ENCODE assay signal across 8 cellular contexts in the genomic region with DNA sequence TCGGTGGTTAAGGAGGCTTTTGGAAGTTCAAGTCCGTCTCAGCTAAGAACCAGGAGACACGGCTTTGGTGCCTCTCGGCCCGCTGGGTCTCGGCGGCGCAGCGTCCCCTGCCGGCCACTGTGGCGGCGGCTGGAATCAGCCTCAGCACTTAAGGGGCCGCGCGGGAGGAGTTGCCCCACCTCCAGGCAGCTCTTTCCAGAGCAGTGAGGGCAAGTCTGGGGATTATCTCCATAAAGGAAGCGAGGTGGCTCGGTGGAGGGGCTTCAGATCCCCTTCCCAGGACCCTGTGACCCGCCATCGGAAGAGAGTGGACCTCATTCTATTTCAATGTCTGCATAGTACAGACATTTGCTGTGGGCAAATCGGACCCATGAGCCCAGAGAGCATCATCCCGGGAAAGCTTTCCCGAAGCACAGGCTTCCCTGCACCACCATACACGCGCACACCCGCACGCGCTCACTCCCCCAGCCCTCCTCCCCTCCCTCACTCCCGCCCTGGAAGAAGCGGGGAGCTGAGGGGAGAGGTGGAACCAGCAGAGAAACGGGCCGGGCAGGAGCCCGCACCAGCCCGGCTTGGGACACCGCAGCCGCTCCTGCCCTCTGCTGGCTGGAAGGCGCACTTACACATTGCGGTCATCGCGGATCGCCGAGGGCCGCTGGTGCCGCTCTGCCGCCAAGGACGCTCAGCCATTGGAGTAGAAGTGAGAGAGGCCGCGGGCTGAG. TPM values are rescaled to one million over a fixed set of nuclear protein-coding genes. Genes with fewer than 3 reads are reported as not detected.
DNase-seq lines count a peak whose midpoint lies in the region; ATAC-seq and TF ChIP-seq lines count a peak whose summit lies in the region.

No MANE protein-coding gene starts in this region.

- WGBS in ovary, 3 donors = 0% methylated on average over 41 to 47 of the region's 47 CpGs
- whole genome bisulfite sequencing in thymus = under 1% methylated on average over 47 of the region's 47 CpGs

- peak overlapping the region; percentile 59 for H3K9ac ChIP-seq in HCT116 (ENCODE audit: low read length)

- POLR2A ChIA-PET in HCT116 (lab: Charles Lee) = interaction anchor here (1.3 to 1.9 kb wide), 3 partner anchors 10 to 314 kb away, joined by 3 to 9 read pairs (median 4); partner anchors contain the start of gene SLC39A2

- peak overlapping the region; percentile 39 for H3K27ac ChIP-seq in HCT116 (ENCODE audit: low read depth, low read length)
- H3K27ac ChIP-seq in ovary = peak overlapping the region; percentile 74 to 86
- H3K27ac ChIP-seq in thymus (ENCODE audit: low read depth) = no peak overlapping the region

- RAD21 ChIA-PET in HCT116 (lab: Charles Lee; ENCODE audit: low non-redundant PET in 1 of 2, low total read pairs in 2 of 2, uncharacterized antibody in 2 of 2, unreplicated experiment in 2 of 2) = interaction anchor here (0.9 to 1.7 kb wide), 4 partner anchors 44 to 114 kb away, joined by 3 to 5 read pairs (median 4); no protein-coding TSS in a partner anchor

- no peak for TF ChIP-seq POLR2A in HCT116 (IDR thresholded peaks at IDR 0.05; ENCODE audit: borderline replicate concordance, extremely low read depth, insufficient read depth, insufficient read length)
- TF ChIP-seq POLR2A in ovary (IDR thresholded peaks at IDR 0.05) = no peak

- H3K9me2 ChIP-seq in HCT116 (ENCODE audit: insufficient read depth) = no peaks in the 10 kb centered on the region

- H3K36me3 ChIP-seq in HCT116 (ENCODE audit: control insufficient read depth in 1 of 2, insufficient read depth in 2 of 2, low read length in 2 of 2) (no peaks in the 10 kb centered on the region), MG63 (no peaks in the 10 kb centered on the region), ovary (no peaks in the 10 kb centered on the region), thymus (ENCODE audit: control insufficient read depth, insufficient read depth) (no peaks in the 10 kb centered on the region)

- peak overlapping the region; percentile 61 to 63 for H3K4me3 ChIP-seq in HCT116 (replicated peaks in 1 of 2; ENCODE audit: low read depth in 1 of 2, low read length in 2 of 2)
- peak overlapping the region; percentile 52 for H3K4me3 ChIP-seq in MG63
- H3K4me3 ChIP-seq in ovary = peak overlapping the region; percentile 58
- H3K4me3 ChIP-seq in thymus (ENCODE audit: low read length) = peak overlapping the region; percentile 68

- TF ChIP-seq EP300 in ovary (IDR thresholded peaks at IDR 0.05) = no peak

- CTCF ChIA-PET in HCT116 (lab: Charles Lee) = interaction anchor here (0.7 to 3.4 kb wide), 34 partner anchors 10 to 524 kb away, joined by 3 to 53 read pairs (median 4); partner anchors contain the start of genes ARHGEF40 and SLC39A2

- DNase-seq in GM04504 (ENCODE audit: low read depth) (peak; percentile 48), HCT116 (ENCODE audit: low read depth, low spot score) (peak; percentile 65), MG63 (peak; percentile 74), SK-N-DZ (ENCODE audit: low spot score) (peak; percentile 82), Right ventricle myocardium inferior (ENCODE audit: missing footprints) (peak; percentile 95), ovary (peak; percentile 80 to 92 (median 86))
- DNase-seq in activated naive CD4-positive, alpha-beta T cell treated with anti-CD3 and anti-CD28 coated beads, Interleukin-2, amount 50 U/mL, for 16 hours = peak; percentile 81

- peak overlapping the region; percentile 89 for H3K4me2 ChIP-seq in HCT116 (ENCODE audit: low read length)

- no peaks in the 10 kb centered on the region for H4K20me1 ChIP-seq in HCT116 (ENCODE audit: insufficient read depth)

- H3K4me1 ChIP-seq in HCT116 (ENCODE audit: control insufficient read depth in 1 of 2, insufficient read depth in 2 of 2, low read length in 2 of 2) (peaks cover 10 to 30% of the 10 kb centered on the region in 2 experiments), ovary (ENCODE audit: insufficient read depth) (no peaks in the 10 kb centered on the region), thymus (ENCODE audit: control insufficient read depth, insufficient read depth, low read length) (peaks cover 6% of the 10 kb centered on the region)

- H3K27me3 ChIP-seq in HCT116 (ENCODE audit: insufficient read depth, low read length) (no peaks in the 10 kb centered on the region), MG63 (0 out of 2 replicates have a peak, but pooled peaks cover 3% of the 10 kb centered on the region), ovary (no peaks in the 10 kb centered on the region), thymus (ENCODE audit: control insufficient read depth, insufficient read depth) (peaks cover 13% of the 10 kb centered on the region)

- TF ChIP-seq CTCF in HCT116 (IDR thresholded peaks at IDR 0.05 in 2 of 3, conservative IDR thresholded peaks at IDR 0.05 in 1 of 3; ENCODE audit: borderline replicate concordance in 1 of 3, insufficient read depth in 1 of 3, low read depth in 2 of 3, low read length in 2 of 3) (peak; percentile 74 to 98 (median 95)), ovary (IDR thresholded peaks at IDR 0.05) (peak; percentile 83 to 87 (median 83))

- H3K9me3 ChIP-seq in HCT116 (ENCODE audit: control insufficient read depth in 1 of 2, insufficient read depth in 1 of 2, low read depth in 1 of 2, low read length in 2 of 2) = no peaks in the 10 kb centered on the region
- no peaks in the 10 kb centered on the region for H3K9me3 ChIP-seq in MG63
- no peaks in the 10 kb centered on the region for H3K9me3 ChIP-seq in ovary
- no peaks in the 10 kb centered on the region for H3K9me3 ChIP-seq in thymus (ENCODE audit: control insufficient read depth)

- peak; percentile 56 for TF ChIP-seq RAD21 in HCT116 (IDR thresholded peaks at IDR 0.05; ENCODE audit: low read depth)

- no peaks in the 10 kb centered on the region for H3K79me2 ChIP-seq in HCT116 (ENCODE audit: insufficient read depth, low read length)

- BruUV-seq in HCT116 (replicated peaks; lab: Mats Ljungman, UMichigan) = no TSS peak

- H2AFZ ChIP-seq in HCT116 (ENCODE audit: low read depth, low read length, poor library complexity, severe bottlenecking) = peak overlapping the region; percentile 59

- intact Hi-C loops in HCT116 (cut with micrococcal nuclease) = loop anchor here (2.0 to 10.0 kb wide), 3 partner anchors 114 to 356 kb away; no protein-coding TSS in a partner anchor
- intact Hi-C loops in Right ventricle myocardium inferior (cut with DNase I) = loop anchor here (10.0 kb wide), 1 partner anchor 276 kb away; no protein-coding TSS in a partner anchor
- intact Hi-C loops in ovary (cut with DNase I) = loop anchor here (5.0 to 10.0 kb wide), 4 partner anchors 54 to 286 kb away; partner anchors contain the start of genes ANG (in 1 of the 4), NDRG2 (in 1 of the 4) and RNASE4 (in 1 of the 4)

- ATAC-seq in HCT116 = peak; percentile 91
- peak; percentile 97 for ATAC-seq in Right ventricle myocardium inferior

TF ChIP-seq in HCT116, 20 proteins besides CTCF, POLR2A, EP300 and RAD21 (continues in another document):
- TF ChIP-seq YY1 (IDR thresholded peaks at IDR 0.05; ENCODE audit: extremely low read depth, insufficient replicate concordance, low read depth, low read length) = peak; percentile 7
- 0 out of 2 replicates have a peak, but pooled peaks have one; percentile 9 for TF ChIP-seq CBX3 (IDR thresholded peaks at IDR 0.05; ENCODE audit: low read depth)

RNA-seq across cellular contexts. Expression of gene RNASE2, which starts 15.9 kb away (rescaled TPM):
- total RNA-seq in HCT116 (2021; ENCODE audit: unreplicated experiment) (not detected), Right ventricle myocardium inferior (2.6 TPM), ovary (1 to 10 TPM in 3 of 7 donors, under 1 TPM in 3, not detected in 1; 0.38 to 2.9 (median 0.76) TPM)
- not detected in 2 replicates for polyA plus RNA-seq in HCT116 (2012)
- not detected in 2 replicates for total RNA-seq in MG63 (2014; rRNA removed; shearing (Covaris generic); ENCODE audit: low replicate concordance)
- not detected in 2 replicates for polyA plus RNA-seq in SK-N-DZ (2014; cell fraction: cytosol; rRNA removed)
- not detected in 2 replicates for polyA plus RNA-seq in SK-N-DZ (2014; cell fraction: nucleus; rRNA removed)
- polyA plus RNA-seq in ovary (1 to 10 TPM; 2.9 to 3.0 TPM), thymus (16.6 TPM)

RNA-seq across cellular contexts. Expression of gene METTL17, which starts 18.6 kb away (rescaled TPM):
- 93.5 TPM for total RNA-seq in HCT116 (2021; ENCODE audit: unreplicated experiment)
- polyA plus RNA-seq in HCT116 (2012) = 51.6 and 61.8 TPM in 2 replicates
- 46.7 and 72.0 TPM in 2 replicates for total RNA-seq in MG63 (2014; rRNA removed; shearing (Covaris generic); ENCODE audit: low replicate concordance)
- 235 and 249 TPM in 2 replicates for polyA plus RNA-seq in SK-N-DZ (2014; cell fraction: cytosol; rRNA removed)
- 1,004 and 1,072 TPM in 2 replicates for polyA plus RNA-seq in SK-N-DZ (2014; cell fraction: nucleus; rRNA removed)
- 44.5 TPM for total RNA-seq in Right ventricle myocardium inferior
- total RNA-seq in ovary = 10 to 100 TPM; 42.5 to 65.1 (median 45.7) TPM
- polyA plus RNA-seq in ovary = 10 to 100 TPM; 49.9 to 53.6 TPM
- polyA plus RNA-seq in thymus = 99.5 TPM

RNA-seq across cellular contexts. Expression of gene SLC39A2, which starts 27.9 kb away (rescaled TPM):
- total RNA-seq in HCT116 (2021; ENCODE audit: unreplicated experiment) (not detected), Right ventricle myocardium inferior (not detected), ovary (under 1 TPM in 1 of 7 donors, not detected in 6; 0.28 TPM)
- polyA plus RNA-seq in HCT116 (2012) = not detected in 2 replicates
- total RNA-seq in MG63 (2014; rRNA removed; shearing (Covaris generic); ENCODE audit: low replicate concordance) = not detected in 2 replicates
- polyA plus RNA-seq in SK-N-DZ (2014; cell fraction: cytosol; rRNA removed) = 0.54 TPM in 1 of 2 replicates, not detected in the other
- not detected in 2 replicates for polyA plus RNA-seq in SK-N-DZ (2014; cell fraction: nucleus; rRNA removed)
- polyA plus RNA-seq in ovary (under 1 TPM in 1 of 2 donors, not detected in 1; 0.30 TPM), thymus (7.0 TPM)

RNA-seq across cellular contexts. Expression of gene NDRG2, which starts 53.7 kb away (rescaled TPM):
- total RNA-seq in HCT116 (2021; ENCODE audit: unreplicated experiment) = 18.9 TPM
- polyA plus RNA-seq in HCT116 (2012) = 16.1 and 20.7 TPM in 2 replicates
- 17.5 and 51.7 TPM in 2 replicates for total RNA-seq in MG63 (2014; rRNA removed; shearing (Covaris generic); ENCODE audit: low replicate concordance)
- polyA plus RNA-seq in SK-N-DZ (2014; cell fraction: cytosol; rRNA removed) = 6.1 and 9.8 TPM in 2 replicates
- 25.5 and 33.3 TPM in 2 replicates for polyA plus RNA-seq in SK-N-DZ (2014; cell fraction: nucleus; rRNA removed)
- total RNA-seq in Right ventricle myocardium inferior = 321 TPM
- 100 to 1,000 TPM; 355 to 703 (median 417) TPM for total RNA-seq in ovary
- polyA plus RNA-seq in ovary = 100 to 1,000 TPM; 579 to 585 TPM
- polyA plus RNA-seq in thymus = 77.8 TPM

RNA-seq across cellular contexts. Expression of gene TPPP2, which starts 58.9 kb away (rescaled TPM):
- total RNA-seq in HCT116 (2021; ENCODE audit: unreplicated experiment) = not detected
- polyA plus RNA-seq in HCT116 (2012) = not detected in 2 replicates
- total RNA-seq in MG63 (2014; rRNA removed; shearing (Covaris generic); ENCODE audit: low replicate concordance) = not detected in 2 replicates
- polyA plus RNA-seq in SK-N-DZ (2014; cell fraction: cytosol; rRNA removed) = not detected in 2 replicates
- polyA plus RNA-seq in SK-N-DZ (2014; cell fraction: nucleus; rRNA removed) = not detected in 2 replicates
- total RNA-seq in Right ventricle myocardium inferior = 1.1 TPM
- 1 to 10 TPM in 5 of 7 donors, under 1 TPM in 1, not detected in 1; 0.72 to 2.5 (median 1.4) TPM for total RNA-seq in ovary
- 1 to 10 TPM in 1 of 2 donors, under 1 TPM in 1; 0.62 to 1.1 TPM for polyA plus RNA-seq in ovary
- 0.30 TPM for polyA plus RNA-seq in thymus
